In the genomic region with DNA sequence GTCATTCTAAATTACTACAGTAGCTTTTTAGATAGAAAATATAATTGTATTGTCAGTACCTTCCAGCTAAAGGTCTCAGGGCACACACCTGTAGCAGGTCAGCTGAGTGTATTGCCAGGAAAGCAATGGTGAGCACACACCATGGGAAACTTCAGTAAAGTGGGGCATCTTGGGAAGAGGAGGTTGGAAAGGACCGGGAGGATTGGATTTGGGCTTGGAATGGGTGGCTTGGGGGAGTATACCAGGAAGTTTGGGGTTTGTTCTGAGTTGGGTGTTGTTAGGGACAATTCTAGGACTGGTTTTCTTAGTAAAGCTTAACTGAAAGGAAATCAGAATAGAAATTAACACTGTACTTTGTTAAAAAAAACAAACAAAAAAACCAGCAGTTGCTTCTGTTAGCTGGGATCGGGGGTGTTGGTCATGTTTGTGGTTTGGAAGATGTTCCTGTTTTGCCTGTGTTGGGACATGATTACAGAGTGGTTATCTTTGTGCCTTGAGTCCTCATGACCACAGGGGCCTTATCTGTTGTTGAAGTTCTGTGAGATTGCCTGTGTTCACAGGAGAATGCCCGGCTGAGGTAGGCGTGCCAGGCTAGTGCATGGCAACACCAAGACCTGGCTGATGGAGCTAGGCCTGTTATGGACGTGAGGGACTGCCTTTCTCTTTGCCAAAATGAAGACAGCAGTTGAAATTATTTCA, we compare ENCODE assay signal across 12 cellular contexts. TPM values are rescaled to one million over a fixed set of nuclear protein-coding genes. Genes with fewer than 3 reads are reported as not detected.
A peak's percentile ranks its signal among the peaks of the same experiment; 100 is the strongest.
DNase-seq lines count a peak whose midpoint lies in the region; ATAC-seq and TF ChIP-seq lines count a peak whose summit lies in the region.
"Had no signal": no experiment of that assay in that cellular context is flagged by ENCODE, and none has a peak within 500 bp of the region (broad histone marks: within the 10 kb centered on the region; RNA-seq: fewer than 3 reads in every experiment).

No MANE protein-coding gene starts in this region.

- H3K36me3 ChIP-seq in left ventricle myocardium inferior (peaks cover 21% of the 10 kb centered on the region), heart left ventricle (peaks cover 0 to 57% (median 5%) of the 10 kb centered on the region in 9 donors)
- H3K36me3 ChIP-seq: thoracic aorta had no signal

- intact Hi-C loops in Right ventricle myocardium superior (cut with DNase I) = no loop called here
- intact Hi-C loops in left ventricle myocardium inferior (cut with micrococcal nuclease) = no loop called here
- intact Hi-C loops in heart left ventricle (cut with DNase I) = no loop called here

- no peaks in the 10 kb centered on the region for H3K27me3 ChIP-seq in left ventricle myocardium inferior (ENCODE audit: low read depth)
- no peaks in the 10 kb centered on the region for H3K27me3 ChIP-seq in heart left ventricle
- H3K27me3 ChIP-seq: Peyer's patch had no signal

- no peak for TF ChIP-seq POLR2A in heart left ventricle (IDR thresholded peaks at IDR 0.05)

- 48 to 69% (median 63%) methylated on average over 5 of the region's 5 CpGs for WGBS in heart left ventricle, 4 donors

- TF ChIP-seq CTCF in left ventricle myocardium inferior (IDR thresholded peaks at IDR 0.05; ENCODE audit: borderline replicate concordance) (no peak), heart left ventricle (IDR thresholded peaks at IDR 0.05) (no peak)

- H3K27ac ChIP-seq in left ventricle myocardium inferior (replicated peaks) = no peak overlapping the region
- H3K27ac ChIP-seq in heart left ventricle = peak overlapping the region in 1 of 12 donors; percentile 59
- H3K27ac ChIP-seq: thoracic aorta, VCaP had no signal

- DNase-seq in Right ventricle myocardium superior = peak; percentile 46
- DNase-seq in left ventricle myocardium inferior = no peak
- peak; percentile 79 for DNase-seq in SKM-1 treated with dmso at 0.1 percent for 144 hours (lab: John Stamatoyannopoulos, UW; ENCODE audit: unreplicated experiment)
- DNase-seq in heart left ventricle = no peak
- no peak for DNase-seq in NCI-H1105 treated with DMSO at 0.1 percent for 48 hours (lab: John Stamatoyannopoulos, UW)
- DNase-seq in kidney glomerular epithelial cell (lab: John Stamatoyannopoulos, UW) = no peak
- DNase-seq in activated naive CD4-positive, alpha-beta T cell treated with anti-CD3 and anti-CD28 coated beads, Interleukin-2, amount 50 U/mL, for 16 hours = no peak
- DNase-seq: NCI-H2171 treated with DMSO at 0.1 percent for 48 hours, Peyer's patch had no signal

- ATAC-seq in Right ventricle myocardium superior (ENCODE audit: poor library complexity) (peak; percentile 55), heart left ventricle (peak; percentile 26 to 66 (median 60)), HG02571 (IDR thresholded peaks at IDR 0.05; ENCODE audit: unreplicated experiment) (no peak)

- H3K4me3 ChIP-seq in left ventricle myocardium inferior = no peak overlapping the region
- no peak overlapping the region for H3K4me3 ChIP-seq in heart left ventricle
- H3K4me3 ChIP-seq: Peyer's patch, thoracic aorta had no signal

- H3K9me3 ChIP-seq in left ventricle myocardium inferior (replicated peaks) (no peaks in the 10 kb centered on the region), heart left ventricle (no peaks in the 10 kb centered on the region)
- H3K9me3 ChIP-seq: Peyer's patch, thoracic aorta had no signal

- peaks cover 12% of the 10 kb centered on the region for H3K4me1 ChIP-seq in left ventricle myocardium inferior
- peaks cover 0 to 33% (median 0%) of the 10 kb centered on the region in 12 donors for H3K4me1 ChIP-seq in heart left ventricle
- H3K4me1 ChIP-seq: Peyer's patch had no signal

RNA-seq across cellular contexts. Expression of a gene that starts 35.1 kb away (rescaled TPM):
- total RNA-seq in Right ventricle myocardium superior = 10.9 TPM
- total RNA-seq in left ventricle myocardium inferior = 10.6 TPM
- 10 to 100 TPM in 7 of 9 donors, 1 to 10 TPM in 2; 5.4 to 12.4 (median 10.6) TPM for total RNA-seq in heart left ventricle
- 10 to 100 TPM in 1 of 2 donors, 1 to 10 TPM in 1; 5.2 to 24.8 TPM for polyA plus RNA-seq in heart left ventricle

RNA-seq across cellular contexts. Expression of a gene that starts 35.4 kb away (rescaled TPM):
- 11.6 TPM for total RNA-seq in Right ventricle myocardium superior
- 12.1 TPM for total RNA-seq in left ventricle myocardium inferior
- 10 to 100 TPM in 7 of 9 donors, 1 to 10 TPM in 2; 7.3 to 32.0 (median 15.8) TPM for total RNA-seq in heart left ventricle
- polyA plus RNA-seq in heart left ventricle = 10 to 100 TPM in 1 of 2 donors, 1 to 10 TPM in 1; 7.8 to 20.4 TPM

RNA-seq across cellular contexts. Expression of a gene that starts 49.3 kb away (rescaled TPM):
- 1.7 TPM for total RNA-seq in Right ventricle myocardium superior
- 1.8 TPM for total RNA-seq in left ventricle myocardium inferior
- total RNA-seq in heart left ventricle = 1 to 10 TPM in 6 of 9 donors, under 1 TPM in 3; 0.36 to 7.1 (median 1.3) TPM
- 1 to 10 TPM; 1.0 to 1.2 TPM for polyA plus RNA-seq in heart left ventricle

Comparison
In these comparisons a context has a peak if more than half of its experiments do, and no peak if none do; other contexts are left out.
1. DNase-seq: peak in Right ventricle myocardium superior (single experiment) and SKM-1 treated with dmso at 0.1 percent for 144 hours (single experiment); none in left ventricle myocardium inferior (single experiment), heart left ventricle (0 of 5), NCI-H1105 treated with DMSO at 0.1 percent for 48 hours (single experiment), kidney glomerular epithelial cell (single experiment) and activated naive CD4-positive, alpha-beta T cell treated with anti-CD3 and anti-CD28 coated beads, Interleukin-2, amount 50 U/mL, for 16 hours (single experiment).